ENCODE assay signal across 1 cellular context in genomic region chr1:52032785-52033131, GRCh38.
A peak's percentile ranks its signal among the peaks of the same experiment; 100 is the strongest.
TF ChIP-seq lines count a peak whose summit lies in the region.

No MANE protein-coding gene starts in this region.

TF ChIP-seq in K562, 482 proteins besides CTCF, POLR2A, EP300 and RAD21 (continued from another document and continues in another):
- TF ChIP-seq HMBOX1 (IDR thresholded peaks at IDR 0.05): no peak
- TF ChIP-seq SNIP1 (IDR thresholded peaks at IDR 0.05; ENCODE audit: low read depth): no peak
- peak; percentile 31; the same call in 1 of the 2 replicates for TF ChIP-seq CREB1 (IDR thresholded peaks at IDR 0.05)
- no peak for TF ChIP-seq CREB1 (CRISPR knock-in tag; IDR thresholded peaks at IDR 0.05)
- TF ChIP-seq HMG20B (CRISPR knock-in tag; IDR thresholded peaks at IDR 0.05): no peak
- TF ChIP-seq ZNF507 (tag; conservative IDR thresholded peaks at IDR 0.05): no peak
- no peak for TF ChIP-seq ZFP1 (CRISPR knock-in tag; IDR thresholded peaks at IDR 0.05)
- no peak for TF ChIP-seq NR2F6 (CRISPR knock-in tag; IDR thresholded peaks at IDR 0.05)
- TF ChIP-seq NBN (IDR thresholded peaks at IDR 0.05; ENCODE audit: low read depth): no peak
- TF ChIP-seq, protein P1, sequence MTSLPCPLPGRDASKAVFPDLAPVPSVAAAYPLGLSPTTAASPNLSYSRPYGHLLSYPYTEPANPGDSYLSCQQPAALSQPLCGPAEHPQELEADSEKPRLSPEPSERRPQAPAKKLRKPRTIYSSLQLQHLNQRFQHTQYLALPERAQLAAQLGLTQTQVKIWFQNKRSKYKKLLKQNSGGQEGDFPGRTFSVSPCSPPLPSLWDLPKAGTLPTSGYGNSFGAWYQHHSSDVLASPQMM (CRISPR knock-in tag; IDR thresholded peaks at IDR 0.05): no peak
- no peak for TF ChIP-seq ZNF121 (CRISPR knock-in tag; conservative IDR thresholded peaks at IDR 0.05)
- no peak for TF ChIP-seq MAZ (CRISPR knock-in tag; conservative IDR thresholded peaks at IDR 0.05 in 1 of 2, IDR thresholded peaks at IDR 0.05 in 1 of 2)
- TF ChIP-seq ZKSCAN3 (CRISPR knock-in tag; IDR thresholded peaks at IDR 0.05): no peak
- TF ChIP-seq, protein P2, sequence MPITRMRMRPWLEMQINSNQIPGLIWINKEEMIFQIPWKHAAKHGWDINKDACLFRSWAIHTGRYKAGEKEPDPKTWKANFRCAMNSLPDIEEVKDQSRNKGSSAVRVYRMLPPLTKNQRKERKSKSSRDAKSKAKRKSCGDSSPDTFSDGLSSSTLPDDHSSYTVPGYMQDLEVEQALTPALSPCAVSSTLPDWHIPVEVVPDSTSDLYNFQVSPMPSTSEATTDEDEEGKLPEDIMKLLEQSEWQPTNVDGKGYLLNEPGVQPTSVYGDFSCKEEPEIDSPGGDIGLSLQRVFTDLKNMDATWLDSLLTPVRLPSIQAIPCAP (CRISPR knock-in tag; IDR thresholded peaks at IDR 0.05; ENCODE audit: borderline replicate concordance): no peak
- no peak for TF ChIP-seq SIX5 (IDR thresholded peaks at IDR 0.05; ENCODE audit: borderline replicate concordance in 1 of 2, insufficient read depth in 1 of 2, low read depth in 1 of 2, low read length in 2 of 2)
- TF ChIP-seq ZZZ3 (IDR thresholded peaks at IDR 0.05): no peak
- no peak for TF ChIP-seq HOMEZ (CRISPR knock-in tag; IDR thresholded peaks at IDR 0.05)
- TF ChIP-seq PHF8 (IDR thresholded peaks at IDR 0.05; ENCODE audit: borderline replicate concordance, low read length): no peak
- TF ChIP-seq ILK (tag; IDR thresholded peaks at IDR 0.05; ENCODE audit: borderline replicate concordance, low read depth): no peak
- no peak for TF ChIP-seq COPS2 (conservative IDR thresholded peaks at IDR 0.05)
- TF ChIP-seq ATF4 (CRISPR knock-in tag; IDR thresholded peaks at IDR 0.05): no peak
- 0 out of 2 replicates have a peak, but pooled peaks have one; percentile 2 for TF ChIP-seq HCFC1 (IDR thresholded peaks at IDR 0.05; ENCODE audit: low read depth, low read length)
- TF ChIP-seq, protein P3, sequence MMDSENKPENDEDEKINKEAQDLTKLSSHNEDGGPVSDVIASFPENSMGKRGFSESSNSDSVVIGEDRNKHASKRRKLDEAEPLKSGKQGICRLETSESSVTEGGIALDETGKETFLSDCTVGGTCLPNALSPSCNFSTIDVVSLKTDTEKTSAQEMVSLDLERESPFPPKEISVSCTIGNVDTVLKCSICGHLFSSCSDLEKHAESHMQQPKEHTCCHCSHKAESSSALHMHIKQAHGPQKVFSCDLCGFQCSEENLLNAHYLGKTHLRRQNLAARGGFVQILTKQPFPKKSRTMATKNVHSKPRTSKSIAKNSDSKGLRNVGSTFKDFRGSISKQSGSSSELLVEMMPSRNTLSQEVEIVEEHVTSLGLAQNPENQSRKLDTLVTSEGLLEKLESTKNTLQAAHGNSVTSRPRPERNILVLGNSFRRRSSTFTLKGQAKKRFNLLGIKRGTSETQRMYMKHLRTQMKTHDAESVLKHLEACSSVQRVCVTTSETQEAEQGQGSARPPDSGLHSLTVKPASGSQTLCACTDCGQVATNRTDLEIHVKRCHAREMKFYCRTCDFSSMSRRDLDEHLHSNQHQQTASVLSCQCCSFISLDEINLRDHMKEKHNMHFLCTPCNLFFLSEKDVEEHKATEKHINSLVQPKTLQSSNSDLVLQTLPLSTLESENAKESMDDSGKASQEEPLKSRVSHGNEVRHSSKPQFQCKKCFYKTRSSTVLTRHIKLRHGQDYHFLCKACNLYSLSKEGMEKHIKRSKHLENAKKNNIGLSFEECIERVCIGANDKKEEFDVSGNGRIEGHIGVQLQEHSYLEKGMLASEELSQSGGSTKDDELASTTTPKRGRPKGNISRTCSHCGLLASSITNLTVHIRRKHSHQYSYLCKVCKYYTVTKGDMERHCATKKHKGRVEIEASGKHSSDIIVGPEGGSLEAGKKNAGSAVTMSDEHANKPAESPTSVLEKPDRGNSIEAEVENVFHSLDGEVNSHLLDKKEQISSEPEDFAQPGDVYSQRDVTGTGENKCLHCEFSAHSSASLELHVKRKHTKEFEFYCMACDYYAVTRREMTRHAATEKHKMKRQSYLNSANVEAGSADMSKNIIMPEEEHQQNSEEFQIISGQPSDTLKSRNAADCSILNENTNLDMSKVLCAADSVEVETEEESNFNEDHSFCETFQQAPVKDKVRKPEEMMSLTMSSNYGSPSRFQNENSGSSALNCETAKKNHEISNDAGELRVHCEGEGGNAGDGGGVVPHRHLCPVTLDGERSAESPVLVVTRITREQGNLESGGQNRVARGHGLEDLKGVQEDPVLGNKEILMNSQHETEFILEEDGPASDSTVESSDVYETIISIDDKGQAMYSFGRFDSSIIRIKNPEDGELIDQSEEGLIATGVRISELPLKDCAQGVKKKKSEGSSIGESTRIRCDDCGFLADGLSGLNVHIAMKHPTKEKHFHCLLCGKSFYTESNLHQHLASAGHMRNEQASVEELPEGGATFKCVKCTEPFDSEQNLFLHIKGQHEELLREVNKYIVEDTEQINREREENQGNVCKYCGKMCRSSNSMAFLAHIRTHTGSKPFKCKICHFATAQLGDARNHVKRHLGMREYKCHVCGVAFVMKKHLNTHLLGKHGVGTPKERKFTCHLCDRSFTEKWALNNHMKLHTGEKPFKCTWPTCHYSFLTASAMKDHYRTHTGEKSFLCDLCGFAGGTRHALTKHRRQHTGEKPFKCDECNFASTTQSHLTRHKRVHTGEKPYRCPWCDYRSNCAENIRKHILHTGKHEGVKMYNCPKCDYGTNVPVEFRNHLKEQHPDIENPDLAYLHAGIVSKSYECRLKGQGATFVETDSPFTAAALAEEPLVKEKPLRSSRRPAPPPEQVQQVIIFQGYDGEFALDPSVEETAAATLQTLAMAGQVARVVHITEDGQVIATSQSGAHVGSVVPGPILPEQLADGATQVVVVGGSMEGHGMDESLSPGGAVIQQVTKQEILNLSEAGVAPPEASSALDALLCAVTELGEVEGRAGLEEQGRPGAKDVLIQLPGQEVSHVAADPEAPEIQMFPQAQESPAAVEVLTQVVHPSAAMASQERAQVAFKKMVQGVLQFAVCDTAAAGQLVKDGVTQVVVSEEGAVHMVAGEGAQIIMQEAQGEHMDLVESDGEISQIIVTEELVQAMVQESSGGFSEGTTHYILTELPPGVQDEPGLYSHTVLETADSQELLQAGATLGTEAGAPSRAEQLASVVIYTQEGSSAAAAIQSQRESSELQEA (IDR thresholded peaks at IDR 0.05; ENCODE audit: low read depth): no peak
- no peak for TF ChIP-seq PATZ1 (CRISPR knock-in tag; IDR thresholded peaks at IDR 0.05; ENCODE audit: borderline replicate concordance)
- TF ChIP-seq EZH2 (IDR thresholded peaks at IDR 0.05; ENCODE audit: borderline replicate concordance, low read depth, low read length): no peak
- no peak for TF ChIP-seq REST (CRISPR knock-in tag; IDR thresholded peaks at IDR 0.05; ENCODE audit: low read depth)
- TF ChIP-seq TAF7 (tag; IDR thresholded peaks at IDR 0.05): no peak
- no peak for TF ChIP-seq BCL6 (CRISPR knock-in tag; IDR thresholded peaks at IDR 0.05)
- TF ChIP-seq THAP7 (CRISPR knock-in tag; IDR thresholded peaks at IDR 0.05): no peak
- no peak; the same call in 1 of the 2 replicates for TF ChIP-seq SUPT5H (IDR thresholded peaks at IDR 0.05)
- no peak for TF ChIP-seq CC2D1A (IDR thresholded peaks at IDR 0.05)
- TF ChIP-seq, protein P4, sequence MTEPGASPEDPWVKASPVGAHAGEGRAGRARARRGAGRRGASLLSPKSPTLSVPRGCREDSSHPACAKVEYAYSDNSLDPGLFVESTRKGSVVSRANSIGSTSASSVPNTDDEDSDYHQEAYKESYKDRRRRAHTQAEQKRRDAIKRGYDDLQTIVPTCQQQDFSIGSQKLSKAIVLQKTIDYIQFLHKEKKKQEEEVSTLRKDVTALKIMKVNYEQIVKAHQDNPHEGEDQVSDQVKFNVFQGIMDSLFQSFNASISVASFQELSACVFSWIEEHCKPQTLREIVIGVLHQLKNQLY (CRISPR knock-in tag; conservative IDR thresholded peaks at IDR 0.05): no peak
- TF ChIP-seq KLF16 (IDR thresholded peaks at IDR 0.05): no peak
- no peak for TF ChIP-seq FIP1L1 (IDR thresholded peaks at IDR 0.05; ENCODE audit: low read depth, low read length, poor library complexity, severe bottlenecking)
- no peak for TF ChIP-seq TGIF2 (CRISPR knock-in tag; IDR thresholded peaks at IDR 0.05)
- TF ChIP-seq, protein P5, sequence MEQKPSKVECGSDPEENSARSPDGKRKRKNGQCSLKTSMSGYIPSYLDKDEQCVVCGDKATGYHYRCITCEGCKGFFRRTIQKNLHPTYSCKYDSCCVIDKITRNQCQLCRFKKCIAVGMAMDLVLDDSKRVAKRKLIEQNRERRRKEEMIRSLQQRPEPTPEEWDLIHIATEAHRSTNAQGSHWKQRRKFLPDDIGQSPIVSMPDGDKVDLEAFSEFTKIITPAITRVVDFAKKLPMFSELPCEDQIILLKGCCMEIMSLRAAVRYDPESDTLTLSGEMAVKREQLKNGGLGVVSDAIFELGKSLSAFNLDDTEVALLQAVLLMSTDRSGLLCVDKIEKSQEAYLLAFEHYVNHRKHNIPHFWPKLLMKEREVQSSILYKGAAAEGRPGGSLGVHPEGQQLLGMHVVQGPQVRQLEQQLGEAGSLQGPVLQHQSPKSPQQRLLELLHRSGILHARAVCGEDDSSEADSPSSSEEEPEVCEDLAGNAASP (IDR thresholded peaks at IDR 0.05): no peak
